ENCODE assay signal across 1 cellular context in the genomic region with DNA sequence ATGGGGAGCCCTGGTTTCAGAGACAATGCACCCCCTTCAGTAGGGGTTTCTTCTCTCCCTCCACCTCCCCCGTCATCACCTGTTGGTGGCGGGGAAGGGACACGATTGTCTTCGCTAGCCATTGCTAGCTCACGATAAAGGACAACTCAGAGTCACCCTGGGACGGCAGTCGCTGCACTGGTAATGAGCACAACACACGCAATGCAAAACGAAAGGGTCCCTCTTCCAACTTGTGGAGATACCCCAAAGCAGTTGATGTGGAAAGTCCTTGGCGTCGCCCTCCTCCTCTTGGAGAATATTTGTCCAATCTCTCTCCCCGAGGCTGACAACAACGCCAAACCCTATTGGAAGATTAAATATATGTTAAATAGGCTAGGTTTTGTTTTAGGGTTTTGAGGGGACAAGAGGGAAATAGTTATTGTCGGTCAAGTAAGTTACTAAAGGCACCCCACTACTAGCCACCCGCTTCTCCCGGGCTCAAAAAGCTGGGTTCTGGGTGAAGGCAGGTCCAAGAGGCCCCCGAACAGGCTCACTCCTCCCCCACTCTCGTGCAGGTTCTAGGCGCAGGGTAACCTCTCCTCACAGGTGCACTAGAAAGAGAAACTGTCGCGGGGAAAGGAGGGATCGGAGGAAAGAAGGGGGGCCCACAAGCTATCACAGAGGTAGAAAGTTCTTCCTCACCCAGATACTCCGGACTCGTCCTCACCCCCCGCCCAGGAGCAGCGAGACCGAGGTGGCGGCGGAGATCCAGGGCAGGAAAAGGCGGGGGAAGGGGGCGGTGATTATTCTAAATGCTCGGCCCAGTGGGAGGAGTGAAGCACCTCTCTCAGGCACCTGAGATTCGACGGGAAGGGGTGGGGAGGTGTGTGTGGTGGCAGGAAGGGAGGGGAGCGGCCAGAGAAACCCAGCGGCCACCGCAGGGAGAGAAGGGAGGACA.
TF ChIP-seq lines count a peak whose summit lies in the region.

A gene with protein sequence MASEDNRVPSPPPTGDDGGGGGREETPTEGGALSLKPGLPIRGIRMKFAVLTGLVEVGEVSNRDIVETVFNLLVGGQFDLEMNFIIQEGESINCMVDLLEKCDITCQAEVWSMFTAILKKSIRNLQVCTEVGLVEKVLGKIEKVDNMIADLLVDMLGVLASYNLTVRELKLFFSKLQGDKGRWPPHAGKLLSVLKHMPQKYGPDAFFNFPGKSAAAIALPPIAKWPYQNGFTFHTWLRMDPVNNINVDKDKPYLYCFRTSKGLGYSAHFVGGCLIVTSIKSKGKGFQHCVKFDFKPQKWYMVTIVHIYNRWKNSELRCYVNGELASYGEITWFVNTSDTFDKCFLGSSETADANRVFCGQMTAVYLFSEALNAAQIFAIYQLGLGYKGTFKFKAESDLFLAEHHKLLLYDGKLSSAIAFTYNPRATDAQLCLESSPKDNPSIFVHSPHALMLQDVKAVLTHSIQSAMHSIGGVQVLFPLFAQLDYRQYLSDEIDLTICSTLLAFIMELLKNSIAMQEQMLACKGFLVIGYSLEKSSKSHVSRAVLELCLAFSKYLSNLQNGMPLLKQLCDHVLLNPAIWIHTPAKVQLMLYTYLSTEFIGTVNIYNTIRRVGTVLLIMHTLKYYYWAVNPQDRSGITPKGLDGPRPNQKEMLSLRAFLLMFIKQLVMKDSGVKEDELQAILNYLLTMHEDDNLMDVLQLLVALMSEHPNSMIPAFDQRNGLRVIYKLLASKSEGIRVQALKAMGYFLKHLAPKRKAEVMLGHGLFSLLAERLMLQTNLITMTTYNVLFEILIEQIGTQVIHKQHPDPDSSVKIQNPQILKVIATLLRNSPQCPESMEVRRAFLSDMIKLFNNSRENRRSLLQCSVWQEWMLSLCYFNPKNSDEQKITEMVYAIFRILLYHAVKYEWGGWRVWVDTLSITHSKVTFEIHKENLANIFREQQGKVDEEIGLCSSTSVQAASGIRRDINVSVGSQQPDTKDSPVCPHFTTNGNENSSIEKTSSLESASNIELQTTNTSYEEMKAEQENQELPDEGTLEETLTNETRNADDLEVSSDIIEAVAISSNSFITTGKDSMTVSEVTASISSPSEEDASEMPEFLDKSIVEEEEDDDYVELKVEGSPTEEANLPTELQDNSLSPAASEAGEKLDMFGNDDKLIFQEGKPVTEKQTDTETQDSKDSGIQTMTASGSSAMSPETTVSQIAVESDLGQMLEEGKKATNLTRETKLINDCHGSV (N-terminal part only) (minus strand): TSS at position 764 of the 937 bp plus-strand sequence. CDS start 642 bp downstream, at position 122.

TF ChIP-seq in IMR-90, 13 proteins besides CTCF, POLR2A, EP300 and RAD21 (continued from another document):
- TF ChIP-seq RFX5 (IDR thresholded peaks at IDR 0.05; ENCODE audit: low read depth, low read length) = no peak
